Comparison of ENCODE assay signal across 8 cellular contexts in the genomic region with DNA sequence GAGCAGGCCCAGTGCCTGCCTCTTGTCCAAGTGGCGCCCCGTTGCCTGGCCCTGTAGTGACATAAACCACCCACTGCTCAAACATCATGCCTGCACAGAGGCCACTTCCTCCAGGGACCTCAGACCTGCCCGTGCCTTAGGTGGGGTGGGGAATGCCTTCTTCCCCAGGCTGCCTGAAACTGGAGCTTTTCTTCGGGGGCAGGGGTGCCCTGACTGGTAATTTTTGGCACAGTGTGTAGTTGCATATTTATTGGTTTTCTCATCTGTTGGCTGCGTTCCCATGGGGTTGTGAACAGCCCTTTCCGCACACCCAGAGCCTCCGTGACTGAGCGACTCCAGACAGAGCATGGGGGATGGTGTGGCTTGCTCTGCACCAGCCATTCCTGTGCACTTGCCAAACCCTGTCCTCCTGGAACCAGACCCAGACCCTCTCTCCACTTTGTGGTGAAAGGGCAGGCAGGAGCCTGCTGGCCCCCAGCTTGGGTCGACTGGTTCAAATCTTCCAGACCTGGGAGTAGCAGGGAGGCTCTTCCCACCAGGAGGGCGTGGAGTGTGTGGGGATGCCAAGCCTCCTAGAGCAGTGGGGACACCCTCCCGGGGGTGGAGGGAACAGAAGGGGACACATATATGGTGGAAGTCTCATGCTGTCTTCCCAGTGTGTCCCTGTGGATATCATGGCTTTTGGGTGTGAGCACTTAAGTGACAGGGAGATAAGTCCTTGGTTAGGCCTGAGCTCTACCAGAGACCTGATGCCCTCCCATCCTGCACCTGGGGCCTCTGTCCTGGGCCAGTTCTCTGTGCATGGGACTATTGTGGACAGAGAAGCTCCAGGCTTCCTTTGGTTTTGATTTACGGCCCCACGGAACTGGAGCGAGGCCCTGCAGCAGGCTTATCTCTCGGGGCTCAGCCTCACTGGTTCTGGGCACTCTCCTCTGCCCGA. TPM values are rescaled to one million over a fixed set of nuclear protein-coding genes. Genes with fewer than 3 reads are reported as not detected.
A peak's percentile ranks its signal among the peaks of the same experiment; 100 is the strongest.
DNase-seq lines count a peak whose midpoint lies in the region; ATAC-seq lines count a peak whose summit lies in the region.

No MANE protein-coding gene starts in this region.

- no peaks in the 10 kb centered on the region for H3K36me3 ChIP-seq in BLaER1
- H3K36me3 ChIP-seq in muscle layer of duodenum (ENCODE audit: control insufficient read depth in 1 of 2, insufficient read depth in 2 of 2, low read length in 2 of 2): no peaks in the 10 kb centered on the region

- peak overlapping the region; percentile 97 for H3K4me2 ChIP-seq in BLaER1

- H3K4me1 ChIP-seq in BLaER1 (peaks cover 85% of the 10 kb centered on the region), muscle layer of duodenum (ENCODE audit: control insufficient read depth in 1 of 2, insufficient read depth in 2 of 2, low read length in 2 of 2) (peaks cover 5 to 28% of the 10 kb centered on the region in 2 donors)

- peak; percentile 56 for DNase-seq in NCI-H1092 treated with DMSO at 0.1 percent for 48 hours (lab: John Stamatoyannopoulos, UW)
- peak; percentile 86 for DNase-seq in dedifferentiated amniotic fluid mesenchymal stem cell (ENCODE audit: extremely low spot score)
- no peak for DNase-seq in stimulated activated CD4-positive, alpha-beta T cell treated with anti-CD3 and anti-CD28 coated beads, Interleukin-4, amount 100 ng/mL, for 1 hour
- no peak for DNase-seq in activated T-cell treated with anti-CD3 and anti-CD28 coated beads, Interleukin-2, amount 50 U/mL, for 72 hours

- peak overlapping the region; percentile 46 for H3K9ac ChIP-seq in BLaER1

- H3K4me1 Mint-ChIP-seq in activated T-cell treated with anti-CD3 and anti-CD28 coated beads, Interleukin-2, amount 50 U/mL, for 72 hours (ENCODE audit: low read depth): peaks cover 10% of the 10 kb centered on the region

- H3K27me3 Mint-ChIP-seq in activated T-cell treated with anti-CD3 and anti-CD28 coated beads, Interleukin-2, amount 50 U/mL, for 72 hours (ENCODE audit: low read depth): no peaks in the 10 kb centered on the region

- H4K20me1 ChIP-seq in BLaER1: peaks cover 47% of the 10 kb centered on the region

- H3K4me3 Mint-ChIP-seq in activated T-cell treated with anti-CD3 and anti-CD28 coated beads, Interleukin-2, amount 50 U/mL, for 72 hours: no peak overlapping the region

- no peak for ATAC-seq in GM21360 (IDR thresholded peaks at IDR 0.05; ENCODE audit: unreplicated experiment)
- no peak for ATAC-seq in GM18907 (IDR thresholded peaks at IDR 0.05; ENCODE audit: unreplicated experiment)
- no peak for ATAC-seq in activated T-cell treated with anti-CD3 and anti-CD28 coated beads, Interleukin-2, amount 50 U/mL, for 72 hours (replicated peaks in 1 of 2)

- H3K9me3 ChIP-seq in BLaER1 (no peaks in the 10 kb centered on the region), muscle layer of duodenum (ENCODE audit: control insufficient read depth in 1 of 2, low read length in 2 of 2) (no peaks in the 10 kb centered on the region)

- no peaks in the 10 kb centered on the region for H3K36me3 Mint-ChIP-seq in activated T-cell treated with anti-CD3 and anti-CD28 coated beads, Interleukin-2, amount 50 U/mL, for 72 hours (ENCODE audit: insufficient read depth in 2 of 2)

- peak overlapping the region; percentile 72 for H3K27ac ChIP-seq in BLaER1
- peak overlapping the region; percentile 5 for H3K27ac ChIP-seq in muscle layer of duodenum (ENCODE audit: low read length)

- H3K4me3 ChIP-seq in BLaER1 (peak overlapping the region; percentile 36), muscle layer of duodenum (ENCODE audit: low read depth in 1 of 2, low read length in 2 of 2) (no peak overlapping the region)

- H3K27me3 ChIP-seq in BLaER1 (no peaks in the 10 kb centered on the region), muscle layer of duodenum (ENCODE audit: low read depth, low read length) (no peaks in the 10 kb centered on the region)

- no peak overlapping the region for H3K27ac Mint-ChIP-seq in activated T-cell treated with anti-CD3 and anti-CD28 coated beads, Interleukin-2, amount 50 U/mL, for 72 hours

- H3K9me3 Mint-ChIP-seq in activated T-cell treated with anti-CD3 and anti-CD28 coated beads, Interleukin-2, amount 50 U/mL, for 72 hours: no peaks in the 10 kb centered on the region

RNA-seq across cellular contexts. Expression of gene WNK2, which starts 39.6 kb away (rescaled TPM):
- 1 to 10 TPM in 1 of 2 donors, under 1 TPM in 1; 0.70 to 1.1 TPM for total RNA-seq in activated T-cell treated with anti-CD3 and anti-CD28 coated beads, Interleukin-2, amount 50 U/mL, for 72 hours

Comparison
In these comparisons a context has a peak if more than half of its experiments do, and no peak if none do; other contexts are left out.
1. DNase-seq: peak in NCI-H1092 treated with DMSO at 0.1 percent for 48 hours (single experiment) and dedifferentiated amniotic fluid mesenchymal stem cell (single experiment); none in stimulated activated CD4-positive, alpha-beta T cell treated with anti-CD3 and anti-CD28 coated beads, Interleukin-4, amount 100 ng/mL, for 1 hour (single experiment) and activated T-cell treated with anti-CD3 and anti-CD28 coated beads, Interleukin-2, amount 50 U/mL, for 72 hours (0 of 2).